ENCODE assay signal across 13 cellular contexts in genomic region chr15:80090879-80091503, GRCh38. TPM values are rescaled to one million over a fixed set of nuclear protein-coding genes. Genes with fewer than 3 reads are reported as not detected.
DNase-seq lines count a peak whose midpoint lies in the region; ATAC-seq and TF ChIP-seq lines count a peak whose summit lies in the region.
"Had no signal": no experiment of that assay in that cellular context is flagged by ENCODE, and none has a peak within 500 bp of the region (broad histone marks: within the 10 kb centered on the region; RNA-seq: fewer than 3 reads in every experiment).

No MANE protein-coding gene starts in this region.

- intact Hi-C loops in lower lobe of right lung (cut with DNase I), result no loop called here

- no peak overlapping the region for H4K8ac ChIP-seq in H9 (replicated peaks; ENCODE audit: insufficient read length, low read depth, low read length)

- H2AK5ac ChIP-seq in H9 (ENCODE audit: insufficient read length, low read length), result no peak overlapping the region

- TF ChIP-seq CTCF in BJ (IDR thresholded peaks at IDR 0.05; ENCODE audit: insufficient read depth, low read depth, low read length) (peak; percentile 39), H9 (conservative IDR thresholded peaks at IDR 0.05) (peak; percentile 60), lower lobe of right lung (IDR thresholded peaks at IDR 0.05) (peak; percentile 18)

- CTCF ChIA-PET in BJ (lab: Yijun Ruan, JAX) (interaction anchor here (0.8 to 2.0 kb wide), 4 partner anchors 10 to 53 kb away, joined by 3 to 7 read pairs (median 6); no protein-coding TSS in a partner anchor), T-cell (lab: Charles Lee) (no interaction called here)

- H2BK12ac ChIP-seq in H9 (ENCODE audit: insufficient read length, low read depth, low read length), result no peak overlapping the region

- H2BK5ac ChIP-seq in H9 (ENCODE audit: insufficient read length, low read length), result no peak overlapping the region

- WGBS in H9 (ENCODE audit: extremely low coverage, insufficient read length, low lambda C conversion rate), result no CpG with 5 or more reads among the region's 7 CpGs

- H2AFZ ChIP-seq in H9 (ENCODE audit: low read length), result no peak overlapping the region

- H3K36me3 ChIP-seq in BJ (ENCODE audit: control insufficient read depth, insufficient read depth, low read length), result no peaks in the 10 kb centered on the region
- H3K36me3 ChIP-seq in lower lobe of right lung, result no peaks in the 10 kb centered on the region
- H3K36me3 ChIP-seq: heart left ventricle, uterus had no signal

- H3K4me3 ChIP-seq in BJ (ENCODE audit: low read depth, low read length) (no peak overlapping the region), lower lobe of right lung (no peak overlapping the region)
- H3K4me3 ChIP-seq: heart left ventricle, uterus had no signal

- H3K79me1 ChIP-seq in H9 (ENCODE audit: insufficient read depth, low read depth, low read length, poor library complexity, severe bottlenecking), result peaks cover 2% of the 10 kb centered on the region

- no peak overlapping the region for H3K18ac ChIP-seq in H9 (ENCODE audit: insufficient read length, low read depth, low read length)

- no peaks in the 10 kb centered on the region for H4K20me1 ChIP-seq in H9 (ENCODE audit: control insufficient read depth, insufficient read depth, insufficient read length)

- POLR2A ChIA-PET in BJ (lab: Charles Lee), result no interaction called here
- POLR2A ChIA-PET in T-cell (lab: Charles Lee), result no interaction called here

- no peak overlapping the region for H4K91ac ChIP-seq in H9 (ENCODE audit: insufficient read length, low read depth, low read length)

- no peak overlapping the region for H3K4me3 Mint-ChIP-seq in H9
- H3K4me3 Mint-ChIP-seq in T-cell, result no peak overlapping the region

- H3K4me1 Mint-ChIP-seq in H9 (peaks cover 12 to 20% of the 10 kb centered on the region in 2 experiments), T-cell (peaks cover 58 to 63% (median 60%) of the 10 kb centered on the region in 3 donors)

- H3K27me3 Mint-ChIP-seq in H9 (ENCODE audit: low read depth), result no peaks in the 10 kb centered on the region
- H3K27me3 Mint-ChIP-seq in T-cell, result no peaks in the 10 kb centered on the region

- H3K9me3 ChIP-seq in H9 (ENCODE audit: control insufficient read depth, low read depth, low read length), result no peaks in the 10 kb centered on the region
- H3K9me3 ChIP-seq in lower lobe of right lung, result no peaks in the 10 kb centered on the region
- H3K9me3 ChIP-seq: heart left ventricle, uterus had no signal

- ATAC-seq in lower lobe of right lung, result no peak
- ATAC-seq in HG03097 (IDR thresholded peaks at IDR 0.05; ENCODE audit: low FRiP score, unreplicated experiment), result no peak
- ATAC-seq in GM21360 (IDR thresholded peaks at IDR 0.05; ENCODE audit: unreplicated experiment), result no peak
- no peak for ATAC-seq in T-cell (replicated peaks in 1 of 4)
- ATAC-seq: heart left ventricle had no signal

- no peak overlapping the region for H3K4ac ChIP-seq in H9 (ENCODE audit: low read depth, low read length)

- H3K9me3 Mint-ChIP-seq in H9 (no peaks in the 10 kb centered on the region), T-cell (no peaks in the 10 kb centered on the region)

- H4K5ac ChIP-seq in H9 (ENCODE audit: insufficient read length, low read depth, low read length), result no peak overlapping the region

- no peaks in the 10 kb centered on the region for H3K23me2 ChIP-seq in H9 (ENCODE audit: insufficient read length, low read depth, low read length, poor library complexity, severe bottlenecking)

- no peak overlapping the region for H3K9ac ChIP-seq in H9 (ENCODE audit: extremely low read depth, insufficient read length, low read length)

- no peak overlapping the region for H3T11ph ChIP-seq in H9 (ENCODE audit: low read length)

- H3K27me3 ChIP-seq in BJ (ENCODE audit: control insufficient read depth, insufficient read depth, low read length) (no peaks in the 10 kb centered on the region), H9 (ENCODE audit: insufficient read depth, low read length) (no peaks in the 10 kb centered on the region), lower lobe of right lung (ENCODE audit: low read depth) (no peaks in the 10 kb centered on the region)
- H3K27me3 ChIP-seq: heart left ventricle, uterus had no signal

- H3K79me2 ChIP-seq in H9 (ENCODE audit: insufficient read depth, low read length), result peaks cover 23% of the 10 kb centered on the region; the same call in 1 of the 2 replicates

- no peak overlapping the region for H2BK15ac ChIP-seq in H9 (ENCODE audit: low read depth, low read length)

- no peak overlapping the region for H3K23ac ChIP-seq in H9 (ENCODE audit: insufficient read length, low read depth, low read length)

- no peak overlapping the region for H3K27ac ChIP-seq in H9 (ENCODE audit: insufficient read length, low read depth, low read length)
- H3K27ac ChIP-seq in lower lobe of right lung, result no peak overlapping the region
- H3K27ac ChIP-seq: heart left ventricle, uterus had no signal

- H3K4me1 ChIP-seq in H9 (ENCODE audit: insufficient read depth, low read length) (no peaks in the 10 kb centered on the region), lower lobe of right lung (peaks cover 8% of the 10 kb centered on the region)

- H3K27ac Mint-ChIP-seq in H9, result peak overlapping the region in 2 of 3 experiments; percentile 46 to 67; a peak in 3 of 7 replicates
- no peak overlapping the region for H3K27ac Mint-ChIP-seq in T-cell

- DNase-seq in BJ (ENCODE audit: low read depth) (no peak), H9 (no peak), amniotic epithelial cell (ENCODE audit: low read depth) (peak; percentile 27), lower lobe of right lung (no peak), NCI-H1105 treated with DMSO at 0.1 percent for 48 hours (lab: John Stamatoyannopoulos, UW) (no peak), T-cell (no peak)
- DNase-seq: activated CD4-positive, alpha-beta T cell treated with anti-CD3 and anti-CD28 coated beads, Interleukin-2, amount 50 U/mL, for 4 hours; caudate nucleus; heart left ventricle; MV-4-11; uterus had no signal

- no peak overlapping the region for H2BK120ac ChIP-seq in H9 (ENCODE audit: low read depth, low read length, poor library complexity, severe bottlenecking)

- peaks cover 0 to 10% (median 8%) of the 10 kb centered on the region in 3 experiments; a peak in 4 of 7 replicates for H3K36me3 Mint-ChIP-seq in H9 (ENCODE audit: insufficient read depth in 1 of 3, low read depth in 3 of 3)
- peaks cover 11% of the 10 kb centered on the region for H3K36me3 Mint-ChIP-seq in T-cell

- H3K14ac ChIP-seq in H9 (ENCODE audit: insufficient read depth, low read length), result no peak overlapping the region

- H2BK20ac ChIP-seq in H9 (ENCODE audit: low read depth, low read length, poor library complexity, severe bottlenecking), result no peak overlapping the region

- no peak overlapping the region for H3K56ac ChIP-seq in H9 (ENCODE audit: insufficient read length, low read depth, low read length)

- no peak overlapping the region for H3K4me2 ChIP-seq in H9 (ENCODE audit: insufficient read depth, insufficient read length, low read length)

RNA-seq across cellular contexts. Expression of gene ZFAND6, which starts 31.5 kb away (rescaled TPM):
- 108 and 156 TPM in 2 replicates for polyA plus RNA-seq in BJ (2011; rRNA removed)
- polyA minus RNA-seq in BJ (2011; rRNA and poly(A)+ RNA removed), result 44.3 and 50.9 TPM in 2 replicates
- total RNA-seq in H9 (2021), result 89.7 and 91.3 TPM in 2 replicates
- total RNA-seq in lower lobe of right lung, result 76.7 TPM
- 10 to 100 TPM; 49.1 to 84.2 (median 57.1) TPM for total RNA-seq in T-cell

Comparison
In these comparisons a context has a peak if more than half of its experiments do, and no peak if none do; other contexts are left out.
1. H3K27ac Mint-ChIP-seq: peak in H9 (2 of 3); none in T-cell (0 of 2).
2. Peak in every context shown above with its lines, with median percentiles within 50 percentile points of each other: CTCF ChIP-seq.